1 cellular context compared by ENCODE assay signal in genomic region chr1:117366982-117367768, GRCh38.
TF ChIP-seq lines count a peak whose summit lies in the region.

Gene MAN1A2 (plus strand): TSS chr1:117367449. CDS start chr1:117368184, 735 bp downstream.

TF ChIP-seq in K562, 482 proteins besides CTCF, POLR2A, EP300 and RAD21 (continued from another document and continues in another):
- no peak for TF ChIP-seq ZBTB49 (CRISPR knock-in tag; IDR thresholded peaks at IDR 0.05; ENCODE audit: borderline replicate concordance)
- TF ChIP-seq RUNX1 (IDR thresholded peaks at IDR 0.05; ENCODE audit: low read depth): no peak
- 0 out of 2 replicates have a peak, but pooled peaks have one; percentile 43 for TF ChIP-seq DMBX1 (CRISPR knock-in tag; IDR thresholded peaks at IDR 0.05; ENCODE audit: borderline replicate concordance)
- peak; percentile 80 for TF ChIP-seq ELF1 (tag; IDR thresholded peaks at IDR 0.05)
- TF ChIP-seq THRB (CRISPR knock-in tag; conservative IDR thresholded peaks at IDR 0.05): 0 out of 2 replicates have a peak, but pooled peaks have one; percentile 8
- TF ChIP-seq NR1H2 (CRISPR knock-in tag; IDR thresholded peaks at IDR 0.05): peak; percentile 56; the same call in 1 of the 2 replicates
- TF ChIP-seq ZNF408 (CRISPR knock-in tag; IDR thresholded peaks at IDR 0.05; ENCODE audit: low read depth): no peak
- TF ChIP-seq HINFP (tag; conservative IDR thresholded peaks at IDR 0.05; ENCODE audit: low read depth): no peak
- TF ChIP-seq SOX6 (IDR thresholded peaks at IDR 0.05): no peak; the same call in 1 of the 2 replicates
- 0 out of 2 replicates have a peak, but pooled peaks have one; percentile 35 for TF ChIP-seq HBP1 (CRISPR knock-in tag; IDR thresholded peaks at IDR 0.05)
- TF ChIP-seq SRSF7 (optimal IDR thresholded peaks at IDR 0.05; ENCODE audit: low read depth, low read length): no peak
- TF ChIP-seq EZH2 (IDR thresholded peaks at IDR 0.05; ENCODE audit: borderline replicate concordance, low read depth, low read length): no peak
- TF ChIP-seq ZBTB11 (CRISPR knock-in tag; IDR thresholded peaks at IDR 0.05): peak; percentile 68 to 97 (median 96)
- no peak for TF ChIP-seq CREB3 (tag; conservative IDR thresholded peaks at IDR 0.05; ENCODE audit: low read depth)
- 0 out of 2 replicates have a peak, but pooled peaks have one; percentile 41 for TF ChIP-seq ZNF707 (CRISPR knock-in tag; conservative IDR thresholded peaks at IDR 0.05)
- TF ChIP-seq NCOA6 (IDR thresholded peaks at IDR 0.05): peak; percentile 86
- TF ChIP-seq NELFE (IDR thresholded peaks at IDR 0.05; ENCODE audit: insufficient read depth, insufficient read length): peak; percentile 35
- TF ChIP-seq ZNF407 (IDR thresholded peaks at IDR 0.05; ENCODE audit: low read depth): no peak
- TF ChIP-seq SAFB (IDR thresholded peaks at IDR 0.05; ENCODE audit: borderline replicate concordance, low read depth, low read length): peak; percentile 46; the same call in 1 of the 2 replicates
- TF ChIP-seq ZNF766 (CRISPR knock-in tag; conservative IDR thresholded peaks at IDR 0.05): peak; percentile 66; the same call in 1 of the 2 replicates
- peak; percentile 63 for TF ChIP-seq ETV1 (tag; conservative IDR thresholded peaks at IDR 0.05; ENCODE audit: low read depth)
- no peak for TF ChIP-seq BDP1 (IDR thresholded peaks at IDR 0.05; ENCODE audit: insufficient read depth, insufficient read length)
- no peak for TF ChIP-seq ZNF23 (CRISPR knock-in tag; IDR thresholded peaks at IDR 0.05)
- TF ChIP-seq ZKSCAN1 (IDR thresholded peaks at IDR 0.05; ENCODE audit: low read depth, low read length): 0 out of 2 replicates have a peak, but pooled peaks have one; percentile 28
- TF ChIP-seq IRF2 (CRISPR knock-in tag; IDR thresholded peaks at IDR 0.05): no peak
- TF ChIP-seq ZSCAN29 (IDR thresholded peaks at IDR 0.05): 0 out of 2 replicates have a peak, but pooled peaks have one; percentile 9
- peak; percentile 59; the same call in 1 of the 2 replicates for TF ChIP-seq NBN (IDR thresholded peaks at IDR 0.05; ENCODE audit: low read depth)
- TF ChIP-seq C11orf30 (IDR thresholded peaks at IDR 0.05; ENCODE audit: low read depth): no peak
- TF ChIP-seq BACH1 (tag; IDR thresholded peaks at IDR 0.05): no peak
- no peak for TF ChIP-seq ZNF77 (CRISPR knock-in tag; IDR thresholded peaks at IDR 0.05)
- TF ChIP-seq NCOA4 (IDR thresholded peaks at IDR 0.05; ENCODE audit: partially characterized antibody): no peak
